ENCODE assay signal across 32 cellular contexts in the genomic region with DNA sequence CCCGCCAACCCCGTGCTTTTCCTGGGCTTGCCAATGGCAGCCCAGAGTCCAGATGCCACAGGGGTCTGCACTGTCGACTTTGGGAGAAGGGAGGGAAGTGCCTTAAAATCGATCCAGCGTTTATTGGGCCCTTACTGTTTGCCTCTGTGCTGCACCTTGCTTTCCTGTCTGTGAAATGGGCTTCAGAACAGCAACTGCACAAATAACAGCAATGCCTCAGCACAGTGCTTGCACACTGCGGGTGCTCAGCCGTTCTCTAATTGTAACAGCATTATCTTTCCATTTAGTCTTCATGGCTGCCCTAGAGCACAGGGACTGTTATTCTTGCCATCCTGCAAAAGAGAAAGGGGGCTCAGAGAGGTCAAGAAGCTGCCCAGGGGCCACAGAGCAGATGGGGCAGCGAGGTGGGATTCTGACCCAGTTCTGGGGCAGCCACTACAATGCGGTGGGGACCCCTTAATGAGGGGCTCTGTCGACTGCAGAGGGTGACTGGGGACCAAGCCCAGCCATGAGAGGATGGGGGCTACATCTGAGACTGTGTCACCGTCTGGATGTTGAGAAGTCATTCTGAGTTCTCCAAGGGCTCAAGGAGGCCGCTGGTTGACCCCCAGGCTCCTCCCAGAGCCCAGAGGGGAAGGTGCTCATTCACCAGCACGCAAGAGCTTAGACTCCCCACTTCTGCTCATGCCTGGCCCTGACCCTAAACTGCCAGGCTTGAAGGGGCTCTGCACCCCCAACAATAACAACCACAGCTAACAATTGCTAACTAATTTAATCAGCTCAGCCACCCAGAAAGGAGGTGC. TPM values are rescaled to one million over a fixed set of nuclear protein-coding genes. Genes with fewer than 3 reads are reported as not detected.
DNase-seq lines count a peak whose midpoint lies in the region; FAIRE-seq and TF ChIP-seq lines count a peak whose summit lies in the region.
"Had no signal": no experiment of that assay in that cellular context is flagged by ENCODE, and none has a peak within 500 bp of the region (broad histone marks: within the 10 kb centered on the region; RNA-seq: fewer than 3 reads in every experiment).

No MANE protein-coding gene starts in this region.

- no peaks in the 10 kb centered on the region for H3K79me2 ChIP-seq in astrocyte (ENCODE audit: insufficient read depth, low read length)
- peaks cover 94% of the 10 kb centered on the region for H3K79me2 ChIP-seq in hepatocyte

- H3K9me3 ChIP-seq in astrocyte (ENCODE audit: insufficient read depth, low read depth, low read length) (no peaks in the 10 kb centered on the region), hepatocyte (ENCODE audit: low read depth) (no peaks in the 10 kb centered on the region), neuronal stem cell (replicated peaks in 1 of 2; ENCODE audit: control insufficient read depth in 2 of 2, insufficient read depth in 1 of 2, low read depth in 1 of 2, low read length in 2 of 2) (peaks cover 0 to 13% of the 10 kb centered on the region in 2 donors)
- H3K9me3 ChIP-seq: Caco-2, testis, vagina had no signal

- H3K4me3 ChIP-seq in astrocyte (ENCODE audit: insufficient read depth, low read depth, low read length): no peak overlapping the region
- no peak overlapping the region for H3K4me3 ChIP-seq in hepatocyte
- H3K4me3 ChIP-seq in neuronal stem cell (ENCODE audit: low read length in 2 of 2): peak overlapping the region in 1 of 2 donors; percentile 47
- H3K4me3 ChIP-seq in urinary bladder (ENCODE audit: low read depth, low read length): no peak overlapping the region
- H3K4me3 ChIP-seq: testis, vagina had no signal

- no peak overlapping the region for H3K27ac ChIP-seq in astrocyte (ENCODE audit: low read depth, low read length)
- H3K27ac ChIP-seq in hepatocyte: peak overlapping the region; percentile 83
- no peak overlapping the region for H3K27ac ChIP-seq in neuronal stem cell (replicated peaks; ENCODE audit: low read length)
- H3K27ac ChIP-seq in urinary bladder (ENCODE audit: low read depth): peak overlapping the region; percentile 84
- H3K27ac ChIP-seq: testis, vagina had no signal

- no peak overlapping the region for H4K91ac ChIP-seq in neuronal stem cell (ENCODE audit: low read depth, low read length, poor library complexity)

- H3K79me1 ChIP-seq in neuronal stem cell (ENCODE audit: low read depth, low read length): no peaks in the 10 kb centered on the region

- H3K9me3 Mint-ChIP-seq in astrocyte (ENCODE audit: unreplicated experiment): peaks cover 22% of the 10 kb centered on the region
- no peaks in the 10 kb centered on the region for H3K9me3 Mint-ChIP-seq in activated T-helper 2 cell treated with anti-CD3 and anti-CD28 coated beads, Interferon-gamma antibody, Interleukin-2, Interleukin-4, amounts not matched to agents 10 μg/mL and 5 μg/mL and 100 μg/mL, durations not matched to agents 14 hours and 24 hours and 36 hours
- H3K9me3 Mint-ChIP-seq: activated CD4-positive, alpha-beta memory T cell treated with anti-CD3 and anti-CD28 coated beads for 36 hours; activated naive CD4-positive, alpha-beta T cell treated with anti-CD3 and anti-CD28 coated beads for 36 hours; memory B cell; stimulated activated memory B cell treated with anti-CD40 and anti-IgM and Interleukin-4, amounts not matched to agents 10 μg/mL and 1 μg/mL and 100 μg/mL, for 72 hours had no signal

- no peak overlapping the region for H3K9ac ChIP-seq in astrocyte (ENCODE audit: low read length)
- no peak overlapping the region for H3K9ac ChIP-seq in neuronal stem cell (ENCODE audit: low read depth, low read length, poor library complexity)

- no peak overlapping the region for H3K4me3 Mint-ChIP-seq in astrocyte (ENCODE audit: unreplicated experiment)
- no peak overlapping the region for H3K4me3 Mint-ChIP-seq in activated T-helper 2 cell treated with anti-CD3 and anti-CD28 coated beads, Interferon-gamma antibody, Interleukin-2, Interleukin-4, amounts not matched to agents 10 μg/mL and 5 μg/mL and 100 μg/mL, durations not matched to agents 14 hours and 24 hours and 36 hours (ENCODE audit: low read depth)
- H3K4me3 Mint-ChIP-seq: activated CD4-positive, alpha-beta memory T cell treated with anti-CD3 and anti-CD28 coated beads for 36 hours; activated naive CD4-positive, alpha-beta T cell treated with anti-CD3 and anti-CD28 coated beads for 36 hours; memory B cell; stimulated activated memory B cell treated with anti-CD40 and anti-IgM and Interleukin-4, amounts not matched to agents 10 μg/mL and 1 μg/mL and 100 μg/mL, for 72 hours had no signal

- 27% methylated on average over 13 of the region's 13 CpGs for WGBS in hepatocyte (ENCODE audit: low lambda C conversion rate, missing lambda C conversion rate)
- no CpG with 5 or more reads among the region's 13 CpGs for WGBS in neuronal stem cell (ENCODE audit: extremely low coverage in 2 of 2, insufficient read length in 2 of 2, insufficient replicate concordance in 1 of 2), 2 donors
- 28% methylated on average over 13 of the region's 13 CpGs for WGBS in urinary bladder

- H3K27ac Mint-ChIP-seq in astrocyte (ENCODE audit: unreplicated experiment): peak overlapping the region; percentile 18
- no peak overlapping the region for H3K27ac Mint-ChIP-seq in activated T-helper 2 cell treated with anti-CD3 and anti-CD28 coated beads, Interferon-gamma antibody, Interleukin-2, Interleukin-4, amounts not matched to agents 10 μg/mL and 5 μg/mL and 100 μg/mL, durations not matched to agents 14 hours and 24 hours and 36 hours
- H3K27ac Mint-ChIP-seq: activated CD4-positive, alpha-beta memory T cell treated with anti-CD3 and anti-CD28 coated beads for 36 hours; activated naive CD4-positive, alpha-beta T cell treated with anti-CD3 and anti-CD28 coated beads for 36 hours; immature natural killer cell; memory B cell; naive B cell; stimulated activated memory B cell treated with anti-CD40 and anti-IgM and Interleukin-4, amounts not matched to agents 10 μg/mL and 1 μg/mL and 100 μg/mL, for 72 hours had no signal

- no peak overlapping the region for H2AK5ac ChIP-seq in neuronal stem cell (ENCODE audit: low read depth, low read length)

- intact Hi-C loops in activated T-helper 2 cell treated with anti-CD3 and anti-CD28 coated beads, Interferon-gamma antibody, Interleukin-2, Interleukin-4, amounts not matched to agents 10 μg/mL and 5 μg/mL and 100 μg/mL, durations not matched to agents 14 hours and 24 hours and 36 hours (cut with micrococcal nuclease): no loop called here

- H3K14ac ChIP-seq in neuronal stem cell (ENCODE audit: low read length): no peak overlapping the region

- DNase-seq in astrocyte (ENCODE audit: low read depth): no peak
- DNase-seq in hepatocyte (ENCODE audit: low spot score): no peak
- DNase-seq in neuronal stem cell (ENCODE audit: low spot score): no peak
- no peak for DNase-seq in NCI-H1105 (lab: John Stamatoyannopoulos, UW)
- no peak for DNase-seq in activated T-helper 2 cell treated with anti-CD3 and anti-CD28 coated beads, Interferon-gamma antibody, Interleukin-2, Interleukin-4, amounts not matched to agents 10 μg/mL and 5 μg/mL and 100 μg/mL, durations not matched to agents 14 hours and 24 hours and 36 hours (ENCODE audit: low spot score)
- no peak for DNase-seq in activated CD4-positive, alpha-beta T cell treated with anti-CD3 and anti-CD28 coated beads, Interleukin-2, amount 50 U/mL, for 1 hour
- DNase-seq: activated CD4-positive, alpha-beta memory T cell treated with anti-CD3 and anti-CD28 coated beads for 36 hours; activated naive CD4-positive, alpha-beta T cell treated with anti-CD3 and anti-CD28 coated beads for 36 hours; C1 segment of cervical spinal cord; Caco-2; central memory CD4-positive, alpha-beta T cell; DMS53; hypothalamus; immature natural killer cell; Karpas-422; left cardiac atrium; naive B cell; NCI-H1417 treated with DMSO at 0.1 percent for 48 hours; NCI-H2029 treated with DMSO at 0.1 percent for 48 hours; NCI-H69; nucleus accumbens; SHP77; T-helper 2 cell; testis had no signal

- TF ChIP-seq CTCF in astrocyte (IDR thresholded peaks at IDR 0.05; ENCODE audit: insufficient read depth, low read depth, low read length): no peak
- no peak for TF ChIP-seq CTCF in hepatocyte (IDR thresholded peaks at IDR 0.05; ENCODE audit: poor library complexity)

- H3K36me3 ChIP-seq in astrocyte (ENCODE audit: insufficient read depth, low read length) (no peaks in the 10 kb centered on the region), hepatocyte (replicated peaks; ENCODE audit: insufficient read depth, low read depth) (no peaks in the 10 kb centered on the region), neuronal stem cell (replicated peaks in 1 of 2; ENCODE audit: control insufficient read depth in 2 of 2, insufficient read depth in 2 of 2, low read length in 2 of 2) (no peaks in the 10 kb centered on the region), urinary bladder (ENCODE audit: insufficient read depth) (no peaks in the 10 kb centered on the region)
- H3K36me3 ChIP-seq: vagina had no signal

- H2BK12ac ChIP-seq in neuronal stem cell (ENCODE audit: low read length): no peak overlapping the region

- H3K23ac ChIP-seq in neuronal stem cell (ENCODE audit: low read depth, low read length, poor library complexity): no peak overlapping the region

- peak overlapping the region; percentile 27 for H3K18ac ChIP-seq in neuronal stem cell (ENCODE audit: low read length)

- H2BK120ac ChIP-seq in neuronal stem cell (ENCODE audit: low read depth, low read length): no peak overlapping the region

- H3K4me2 ChIP-seq in astrocyte (ENCODE audit: low read length): no peak overlapping the region
- H3K4me2 ChIP-seq in hepatocyte: peak overlapping the region; percentile 89
- no peak overlapping the region for H3K4me2 ChIP-seq in neuronal stem cell (ENCODE audit: insufficient read depth, low read length, poor library complexity, severe bottlenecking)

- H2AFZ ChIP-seq in astrocyte (ENCODE audit: low read depth, low read length) (no peak overlapping the region), hepatocyte (no peak overlapping the region), neuronal stem cell (ENCODE audit: low read length) (no peak overlapping the region)

- H3K27me3 ChIP-seq in astrocyte (ENCODE audit: insufficient read depth, low read length): peaks cover 87% of the 10 kb centered on the region
- H3K27me3 ChIP-seq in hepatocyte: peaks cover 97% of the 10 kb centered on the region
- peaks cover 80 to 98% (median 96%) of the 10 kb centered on the region in 3 experiments for H3K27me3 ChIP-seq in neuronal stem cell (ENCODE audit: control insufficient read depth in 3 of 3, insufficient read depth in 3 of 3, low read depth in 1 of 3, low read length in 3 of 3)
- H3K27me3 ChIP-seq: testis had no signal

- no peak overlapping the region for H2BK15ac ChIP-seq in neuronal stem cell (ENCODE audit: low read length)

- H4K20me1 ChIP-seq in astrocyte (ENCODE audit: insufficient read depth, low read length): peaks cover 29% of the 10 kb centered on the region
- H4K20me1 ChIP-seq in hepatocyte (ENCODE audit: insufficient read depth, poor library complexity, severe bottlenecking): no peaks in the 10 kb centered on the region

- peaks cover 79% of the 10 kb centered on the region for H3K27me3 Mint-ChIP-seq in astrocyte (ENCODE audit: low read depth, unreplicated experiment)
- H3K27me3 Mint-ChIP-seq in activated T-helper 2 cell treated with anti-CD3 and anti-CD28 coated beads, Interferon-gamma antibody, Interleukin-2, Interleukin-4, amounts not matched to agents 10 μg/mL and 5 μg/mL and 100 μg/mL, durations not matched to agents 14 hours and 24 hours and 36 hours (ENCODE audit: low read depth): peaks cover 84% of the 10 kb centered on the region

- peaks cover 5% of the 10 kb centered on the region for H3K4me1 Mint-ChIP-seq in astrocyte (ENCODE audit: low read depth, unreplicated experiment)
- peaks cover under 1% of the 10 kb centered on the region for H3K4me1 Mint-ChIP-seq in activated T-helper 2 cell treated with anti-CD3 and anti-CD28 coated beads, Interferon-gamma antibody, Interleukin-2, Interleukin-4, amounts not matched to agents 10 μg/mL and 5 μg/mL and 100 μg/mL, durations not matched to agents 14 hours and 24 hours and 36 hours (ENCODE audit: low read depth)

- no peak overlapping the region for H3K4ac ChIP-seq in neuronal stem cell (ENCODE audit: low read length)

- no peak overlapping the region for H4K8ac ChIP-seq in neuronal stem cell (ENCODE audit: low read depth, low read length)

- FAIRE-seq in astrocyte (lab: Jason Lieb, UNC): no peak
- FAIRE-seq: endometrium, frontal cortex had no signal

- H2BK5ac ChIP-seq in neuronal stem cell (ENCODE audit: low read length): no peak overlapping the region

- H3K4me1 ChIP-seq in astrocyte (ENCODE audit: insufficient read depth, low read length): no peaks in the 10 kb centered on the region
- H3K4me1 ChIP-seq in hepatocyte (ENCODE audit: insufficient read depth): peaks cover 38% of the 10 kb centered on the region
- H3K4me1 ChIP-seq in neuronal stem cell (ENCODE audit: control insufficient read depth in 2 of 2, insufficient read depth in 1 of 2, low read depth in 1 of 2, low read length in 2 of 2): no peaks in the 10 kb centered on the region
- H3K4me1 ChIP-seq in urinary bladder (ENCODE audit: insufficient read depth): no peaks in the 10 kb centered on the region
- H3K4me1 ChIP-seq: Caco-2 had no signal

- H3K36me3 Mint-ChIP-seq in astrocyte (ENCODE audit: low read depth, unreplicated experiment): no peaks in the 10 kb centered on the region
- no peaks in the 10 kb centered on the region for H3K36me3 Mint-ChIP-seq in activated T-helper 2 cell treated with anti-CD3 and anti-CD28 coated beads, Interferon-gamma antibody, Interleukin-2, Interleukin-4, amounts not matched to agents 10 μg/mL and 5 μg/mL and 100 μg/mL, durations not matched to agents 14 hours and 24 hours and 36 hours (ENCODE audit: low read depth)
- H3K36me3 Mint-ChIP-seq: activated CD4-positive, alpha-beta memory T cell treated with anti-CD3 and anti-CD28 coated beads for 36 hours; memory B cell; stimulated activated memory B cell treated with anti-CD40 and anti-IgM and Interleukin-4, amounts not matched to agents 10 μg/mL and 1 μg/mL and 100 μg/mL, for 72 hours had no signal

- no peaks in the 10 kb centered on the region for H3K9me2 ChIP-seq in hepatocyte (replicated peaks; ENCODE audit: insufficient read depth)

RNA-seq across cellular contexts. Expression of a gene that starts 9.4 kb away (rescaled TPM):
- total RNA-seq in astrocyte: 0.07 TPM in 1 of 2 replicates, not detected in the other
- 23.7 and 26.8 TPM in 2 replicates for total RNA-seq in hepatocyte
- polyA plus RNA-seq in hepatocyte: 30.0 and 37.4 TPM in 2 replicates
- 0.01 TPM for polyA plus RNA-seq in neuronal stem cell (2013, experiment 1 of 2)
- not detected for polyA plus RNA-seq in neuronal stem cell (2013, experiment 2 of 2)
- 28.9 TPM for total RNA-seq in urinary bladder
- polyA plus RNA-seq in urinary bladder: 83.3 TPM
- total RNA-seq in activated T-helper 2 cell treated with anti-CD3 and anti-CD28 coated beads, Interferon-gamma antibody, Interleukin-2, Interleukin-4, amounts not matched to agents 10 μg/mL and 5 μg/mL and 100 μg/mL, durations not matched to agents 14 hours and 24 hours and 36 hours: not detected in 2 replicates
- total RNA-seq: activated CD4-positive, alpha-beta memory T cell treated with anti-CD3 and anti-CD28 coated beads for 36 hours; activated naive CD4-positive, alpha-beta T cell treated with anti-CD3 and anti-CD28 coated beads for 36 hours; H7; skeletal muscle tissue had no signal
- polyA plus RNA-seq: immature natural killer cell had no signal

RNA-seq across cellular contexts. Expression of a gene that starts 54.1 kb away (rescaled TPM):
- 15.6 and 16.5 TPM in 2 replicates for total RNA-seq in astrocyte
- 8.1 and 21.5 TPM in 2 replicates for total RNA-seq in hepatocyte
- 11.5 and 15.3 TPM in 2 replicates for polyA plus RNA-seq in hepatocyte
- 12.3 TPM for polyA plus RNA-seq in neuronal stem cell (2013, experiment 1 of 2)
- polyA plus RNA-seq in neuronal stem cell (2013, experiment 2 of 2): 12.6 TPM
- 20.7 TPM for total RNA-seq in urinary bladder
- 12.0 TPM for polyA plus RNA-seq in urinary bladder
- total RNA-seq in activated T-helper 2 cell treated with anti-CD3 and anti-CD28 coated beads, Interferon-gamma antibody, Interleukin-2, Interleukin-4, amounts not matched to agents 10 μg/mL and 5 μg/mL and 100 μg/mL, durations not matched to agents 14 hours and 24 hours and 36 hours: 21.9 and 22.8 TPM in 2 replicates

Comparison
In these comparisons a context has a peak if more than half of its experiments do, and no peak if none do; other contexts are left out.
1. H3K27ac ChIP-seq: peak in hepatocyte (single experiment) and urinary bladder (single experiment); none in astrocyte (single experiment) and neuronal stem cell (single experiment).
2. RNA of a gene that starts 9.4 kb away (total RNA-seq): 28.9 TPM in urinary bladder (single experiment) and 23.7 to 26.8 TPM in hepatocyte; 0.07 TPM in astrocyte and not detected in activated T-helper 2 cell treated with anti-CD3 and anti-CD28 coated beads, Interferon-gamma antibody, Interleukin-2, Interleukin-4, amounts not matched to agents 10 μg/mL and 5 μg/mL and 100 μg/mL, durations not matched to agents 14 hours and 24 hours and 36 hours; every median in the first group is over 10 times any median in the second.